8 cellular contexts compared by ENCODE assay signal in genomic region chr10:62805139-62806092, GRCh38. TPM values are rescaled to one million over a fixed set of nuclear protein-coding genes. Genes with fewer than 3 reads are reported as not detected.
DNase-seq lines count a peak whose midpoint lies in the region; ATAC-seq and TF ChIP-seq lines count a peak whose summit lies in the region.

No MANE protein-coding gene starts in this region.

- H3K27ac Mint-ChIP-seq in T-cell: peak overlapping the region; percentile 78 to 85

- H3K4me1 Mint-ChIP-seq in T-cell: peaks cover 37 to 49% (median 40%) of the 10 kb centered on the region in 3 donors

- peak overlapping the region; percentile 86 to 95 (median 91) for H3K4me3 Mint-ChIP-seq in T-cell

- H3K36me3 Mint-ChIP-seq in T-cell: peaks cover 8% of the 10 kb centered on the region

- H3K27me3 Mint-ChIP-seq in T-cell: no peaks in the 10 kb centered on the region

- TF ChIP-seq CTCF in right lobe of liver (IDR thresholded peaks at IDR 0.05) (no peak), stomach (IDR thresholded peaks at IDR 0.05) (no peak)

- POLR2A ChIA-PET in T-cell (lab: Charles Lee): interaction anchor here in 1 of 2 donors (1.0 to 1.9 kb wide), 2 partner anchors 11 kb away, joined by 3 to 5 read pairs; partner anchors contain the start of gene EGR2

- TF ChIP-seq EP300 in stomach (IDR thresholded peaks at IDR 0.05): no peak

- intact Hi-C loops in right lobe of liver (cut with DNase I): no loop called here
- intact Hi-C loops in stomach (cut with DNase I; ENCODE audit: low total_unique reads): no loop called here

- peak overlapping the region; percentile 80 to 92 (median 86) for H3K4me3 ChIP-seq in right lobe of liver
- H3K4me3 ChIP-seq in stomach: peak overlapping the region; percentile 88 to 97 (median 92)

- H3K27me3 ChIP-seq in right lobe of liver (no peaks in the 10 kb centered on the region), stomach (peaks cover 0 to 2% (median 0%) of the 10 kb centered on the region in 3 donors)

- H3K9me3 ChIP-seq in right lobe of liver: no peaks in the 10 kb centered on the region
- no peaks in the 10 kb centered on the region for H3K9me3 ChIP-seq in stomach

- H3K36me3 ChIP-seq in right lobe of liver (no peaks in the 10 kb centered on the region), stomach (peaks cover 0 to 7% (median 0%) of the 10 kb centered on the region in 4 donors)

- ATAC-seq in GM18873 (IDR thresholded peaks at IDR 0.05; ENCODE audit: low FRiP score, unreplicated experiment) (peak; percentile 15), HG03159 (IDR thresholded peaks at IDR 0.05; ENCODE audit: unreplicated experiment) (peak; percentile 6), T-cell (replicated peaks in 1 of 4) (peak in 2 of 4 experiments; percentile 6 to 8), right lobe of liver (peak; percentile 33 to 41 (median 40))

- WGBS in right lobe of liver (ENCODE audit: insufficient coverage, low coverage, low lambda C conversion rate, missing lambda C conversion rate): no CpG with 5 or more reads among the region's 90 CpGs
- WGBS in stomach, 5 donors: 2 to 4% (median 2%) methylated on average over 20 to 90 of the region's 90 CpGs

- no peaks in the 10 kb centered on the region for H3K9me3 Mint-ChIP-seq in T-cell

- CTCF ChIA-PET in T-cell (lab: Charles Lee): interaction anchor here in 1 of 2 donors (0.7 to 4.0 kb wide), 5 partner anchors 9 to 168 kb away, joined by 3 to 34 read pairs (median 4); partner anchors contain the start of gene EGR2

- H3K27ac ChIP-seq in cingulate gyrus (ENCODE audit: low read depth, low read length): peak overlapping the region; percentile 99
- peak overlapping the region; percentile 95 to 98 (median 96) for H3K27ac ChIP-seq in right lobe of liver
- H3K27ac ChIP-seq in stomach: peak overlapping the region; percentile 90 to 98 (median 97)

- peak; percentile 54 for DNase-seq in Ammon's horn (ENCODE audit: low spot score)
- DNase-seq in T-cell: peak in 14 of 34 experiments; percentile 8 to 54 (median 40)
- peak; percentile 55 to 67 (median 59) for DNase-seq in right lobe of liver
- no peak for DNase-seq in stomach
- DNase-seq in GM19240 (ENCODE audit: insufficient read length, low spot score): no peak

- TF ChIP-seq POLR2A in right lobe of liver (IDR thresholded peaks at IDR 0.05) (no peak), stomach (IDR thresholded peaks at IDR 0.05) (no peak)

- peaks cover 0 to 22% (median 13%) of the 10 kb centered on the region in 4 donors for H3K4me1 ChIP-seq in right lobe of liver
- H3K4me1 ChIP-seq in stomach: peaks cover 20 to 49% (median 31%) of the 10 kb centered on the region in 4 donors

RNA-seq across cellular contexts. Expression of gene ADO, which starts 0.9 kb away (rescaled TPM):
- total RNA-seq in T-cell (10 to 100 TPM; 10.5 to 17.5 (median 15.6) TPM), right lobe of liver (1 to 10 TPM; 4.2 to 8.3 (median 5.5) TPM), stomach (10 to 100 TPM in 4 of 5 donors, 1 to 10 TPM in 1; 1.8 to 25.4 (median 18.2) TPM)
- 1 to 10 TPM; 6.1 to 9.6 (median 9.4) TPM for polyA plus RNA-seq in stomach

RNA-seq across cellular contexts. Expression of gene EGR2, which starts 10.8 kb away (rescaled TPM):
- total RNA-seq in T-cell: 1 to 10 TPM in 4 of 5 donors, under 1 TPM in 1; 0.90 to 2.7 (median 2.5) TPM
- total RNA-seq in right lobe of liver: 1 to 10 TPM in 2 of 6 experiments, under 1 TPM in 2, not detected in 2; 0.17 to 1.3 (median 0.99) TPM
- total RNA-seq in stomach: 1 to 10 TPM in 1 of 5 donors, under 1 TPM in 1, not detected in 3; 0.73 to 5.8 TPM
- polyA plus RNA-seq in stomach: 1 to 10 TPM in 2 of 3 donors, under 1 TPM in 1; 0.46 to 1.2 (median 1.2) TPM

Comparison
In these comparisons a context has a peak if more than half of its experiments do, and no peak if none do; other contexts are left out.
1. DNase-seq: peak in Ammon's horn (single experiment) and right lobe of liver (3 of 3); none in stomach (single experiment) and GM19240 (single experiment).
2. Peak in every context shown above with its lines, with median percentiles within 50 percentile points of each other: H3K27ac ChIP-seq.